In the genomic region with DNA sequence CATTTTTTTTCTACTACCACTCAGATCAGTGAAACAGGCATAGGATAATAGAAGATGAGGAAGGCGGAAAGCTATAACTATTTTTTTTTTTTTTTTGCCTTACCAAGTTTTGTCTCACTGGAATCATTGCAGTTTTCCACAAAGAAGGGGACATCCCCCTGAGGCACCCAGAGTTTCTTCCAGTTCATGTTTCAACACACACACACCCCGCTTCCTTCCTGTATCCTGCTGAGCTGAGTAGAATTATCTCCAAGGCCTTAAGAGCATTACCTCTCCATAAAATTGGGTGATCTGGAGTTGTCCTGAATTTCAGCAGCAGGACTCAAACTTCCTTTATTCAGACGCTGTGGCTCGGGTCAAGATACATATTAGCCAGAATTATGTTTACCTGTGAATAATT, we compare ENCODE assay signal across 16 cellular contexts.
DNase-seq lines count a peak whose midpoint lies in the region; ATAC-seq and TF ChIP-seq lines count a peak whose summit lies in the region.
"Had no signal": no experiment of that assay in that cellular context is flagged by ENCODE, and none has a peak within 500 bp of the region (broad histone marks: within the 10 kb centered on the region; RNA-seq: fewer than 3 reads in every experiment).

No MANE protein-coding gene starts in this region.

- H3K27ac ChIP-seq in A673 (ENCODE audit: low read depth, low read length, poor library complexity, severe bottlenecking) (peak overlapping the region; percentile 86), IMR-90 (ENCODE audit: insufficient read depth, low read length) (no peak overlapping the region), neural progenitor cell (no peak overlapping the region)
- H3K27ac ChIP-seq: C4-2B, GM23248 had no signal

- H2BK20ac ChIP-seq in IMR-90 (ENCODE audit: low read depth, low read length) = no peak overlapping the region

- no TSS peak for BruUV-seq in A673 (replicated peaks; lab: Mats Ljungman, UMichigan)
- no TSS peak for BruUV-seq in IMR-90 (replicated peaks; lab: Mats Ljungman, UMichigan)

- H2BK120ac ChIP-seq in IMR-90 (ENCODE audit: low read depth, low read length) = 0 out of 2 replicates have a peak overlapping the region, but pooled peaks have one; percentile 20

- H3K27ac Mint-ChIP-seq in chondrocyte (ENCODE audit: unreplicated experiment) (peak overlapping the region; percentile 55), neural progenitor cell (peak overlapping the region; percentile 48)
- H3K27ac Mint-ChIP-seq in activated naive CD8-positive, alpha-beta T cell treated with anti-CD3 and anti-CD28 coated beads, Interleukin-2, amount 50 U/mL, for 24 hours = no peak overlapping the region
- H3K27ac Mint-ChIP-seq: CD4-positive, alpha-beta memory T cell had no signal

- peaks cover 20% of the 10 kb centered on the region for H3K9me1 ChIP-seq in IMR-90 (ENCODE audit: insufficient read depth, low read length)

- H3K9ac ChIP-seq in IMR-90 (ENCODE audit: low read depth, low read length) (no peak overlapping the region), neural progenitor cell (no peak overlapping the region)
- H3K9ac ChIP-seq: GM23248 had no signal

- H3K27me3 Mint-ChIP-seq in chondrocyte (ENCODE audit: low read depth) = no peaks in the 10 kb centered on the region
- no peaks in the 10 kb centered on the region for H3K27me3 Mint-ChIP-seq in neural progenitor cell (ENCODE audit: insufficient read depth, low read depth)
- H3K27me3 Mint-ChIP-seq in activated naive CD8-positive, alpha-beta T cell treated with anti-CD3 and anti-CD28 coated beads, Interleukin-2, amount 50 U/mL, for 24 hours = peaks cover 9% of the 10 kb centered on the region

- H4K91ac ChIP-seq in IMR-90 (ENCODE audit: insufficient read depth, low read depth, low read length) = 0 out of 2 replicates have a peak overlapping the region, but pooled peaks have one; percentile 33

- no peak overlapping the region for H3K4me3 Mint-ChIP-seq in chondrocyte (ENCODE audit: unreplicated experiment)
- H3K4me3 Mint-ChIP-seq in neural progenitor cell = no peak overlapping the region
- no peak overlapping the region for H3K4me3 Mint-ChIP-seq in activated naive CD8-positive, alpha-beta T cell treated with anti-CD3 and anti-CD28 coated beads, Interleukin-2, amount 50 U/mL, for 24 hours
- H3K4me3 Mint-ChIP-seq: CD4-positive, alpha-beta memory T cell had no signal

- no peak for TF ChIP-seq CTCF in A673 (conservative IDR thresholded peaks at IDR 0.05; ENCODE audit: low read depth, low read length)
- no peak for TF ChIP-seq CTCF in IMR-90 (conservative IDR thresholded peaks at IDR 0.05; ENCODE audit: low read depth, low read length)
- no peak for TF ChIP-seq CTCF in chondrocyte (IDR thresholded peaks at IDR 0.05)
- no peak for TF ChIP-seq CTCF in neural progenitor cell (IDR thresholded peaks at IDR 0.05)

- H3K4me3 ChIP-seq in A673 (ENCODE audit: low read depth, low read length, poor library complexity, severe bottlenecking) (no peak overlapping the region), IMR-90 (ENCODE audit: insufficient read depth, low read depth, low read length) (no peak overlapping the region), neural progenitor cell (no peak overlapping the region)
- H3K4me3 ChIP-seq: GM12878, GM23248 had no signal

- no peak overlapping the region for H3K14ac ChIP-seq in IMR-90 (replicated peaks; ENCODE audit: low read depth, low read length)

- H2BK15ac ChIP-seq in IMR-90 (ENCODE audit: low read depth, low read length) = peak overlapping the region; percentile 29; the same call in 1 of the 3 replicates

- no peak for ATAC-seq in IMR-90 (ENCODE audit: low read depth)
- ATAC-seq in activated naive CD8-positive, alpha-beta T cell treated with anti-CD3 and anti-CD28 coated beads, Interleukin-2, amount 50 U/mL, for 24 hours = no peak
- ATAC-seq: GM12878, HepG2 had no signal

- no peaks in the 10 kb centered on the region for H3K36me3 ChIP-seq in A673 (ENCODE audit: insufficient read depth, low read length, poor library complexity, severe bottlenecking)
- H3K36me3 ChIP-seq in IMR-90 (ENCODE audit: control insufficient read depth, insufficient read depth, low read length) = no peaks in the 10 kb centered on the region
- no peaks in the 10 kb centered on the region for H3K36me3 ChIP-seq in neural progenitor cell

- no peak overlapping the region for H2AK9ac ChIP-seq in IMR-90 (replicated peaks; ENCODE audit: low read depth, low read length, poor library complexity)

- H3K79me2 ChIP-seq in neural progenitor cell (ENCODE audit: low read depth) = no peaks in the 10 kb centered on the region

- H3K23ac ChIP-seq in IMR-90 (ENCODE audit: low read depth, low read length) = no peak overlapping the region

- H4K5ac ChIP-seq in IMR-90 (ENCODE audit: low read depth, low read length) = no peak overlapping the region

- CTCF ChIA-PET in A673 (lab: Charles Lee) = interaction anchor here (0.6 to 1.2 kb wide), 4 partner anchors 9 to 192 kb away, joined by 3 to 4 read pairs (median 4); no protein-coding TSS in a partner anchor
- CTCF ChIA-PET in IMR-90 (lab: Yijun Ruan, JAX) = interaction anchor here (0.6 to 0.9 kb wide), 2 partner anchors 12 to 21 kb away, joined by 3 read pairs; no protein-coding TSS in a partner anchor

- H3K4ac ChIP-seq in IMR-90 (ENCODE audit: low read depth, low read length) = 0 out of 2 replicates have a peak overlapping the region, but pooled peaks have one; percentile 22

- intact Hi-C loops in A673 (cut with micrococcal nuclease; ENCODE audit: unreplicated experiment) = no loop called here
- intact Hi-C loops in IMR-90 (cut with micrococcal nuclease) = no loop called here

- no peaks in the 10 kb centered on the region for H3K9me3 Mint-ChIP-seq in chondrocyte (ENCODE audit: low read depth)
- H3K9me3 Mint-ChIP-seq in neural progenitor cell = peaks cover 6% of the 10 kb centered on the region
- no peaks in the 10 kb centered on the region for H3K9me3 Mint-ChIP-seq in activated naive CD8-positive, alpha-beta T cell treated with anti-CD3 and anti-CD28 coated beads, Interleukin-2, amount 50 U/mL, for 24 hours

- H3K9me3 ChIP-seq in A673 (ENCODE audit: low read depth, low read length, poor library complexity, severe bottlenecking) = no peaks in the 10 kb centered on the region
- H3K9me3 ChIP-seq in IMR-90 (ENCODE audit: control insufficient read depth, insufficient read depth, low read length) = no peaks in the 10 kb centered on the region
- no peaks in the 10 kb centered on the region for H3K9me3 ChIP-seq in neural progenitor cell (ENCODE audit: low read depth)

- no peak overlapping the region for H3K56ac ChIP-seq in IMR-90 (ENCODE audit: extremely low read depth, insufficient read depth, low read length)

- H2AK5ac ChIP-seq in IMR-90 (ENCODE audit: low read depth, low read length) = no peak overlapping the region

- H3K18ac ChIP-seq in IMR-90 (ENCODE audit: low read depth, low read length) = no peak overlapping the region

- dilution Hi-C loops in IMR-90 (cut with HindIII; ENCODE audit: low sequenced_read_pairs, unreplicated experiment) = no loop called here

- TF ChIP-seq POLR2A in IMR-90 (IDR thresholded peaks at IDR 0.05; ENCODE audit: low read depth, low read length) = no peak

- no peak overlapping the region for H2BK5ac ChIP-seq in IMR-90 (ENCODE audit: low read depth, low read length, poor library complexity, severe bottlenecking)

- H3K4me2 ChIP-seq in IMR-90 (ENCODE audit: low read depth, low read length) (no peak overlapping the region), neural progenitor cell (no peak overlapping the region)

- H3K36me3 Mint-ChIP-seq in chondrocyte (ENCODE audit: low read depth) (no peaks in the 10 kb centered on the region), neural progenitor cell (no peaks in the 10 kb centered on the region)
- H3K36me3 Mint-ChIP-seq in activated naive CD8-positive, alpha-beta T cell treated with anti-CD3 and anti-CD28 coated beads, Interleukin-2, amount 50 U/mL, for 24 hours (ENCODE audit: low read depth) = no peaks in the 10 kb centered on the region
- H3K36me3 Mint-ChIP-seq: CD4-positive, alpha-beta memory T cell had no signal

- peaks cover 22% of the 10 kb centered on the region for H3F3A ChIP-seq in neural progenitor cell (ENCODE audit: low read depth)

- H3K4me1 ChIP-seq in A673 (ENCODE audit: insufficient read depth, low read length, poor library complexity, severe bottlenecking) (peaks cover 91% of the 10 kb centered on the region), IMR-90 (ENCODE audit: control insufficient read depth, insufficient read depth, low read length) (peaks cover 23% of the 10 kb centered on the region), neural progenitor cell (peaks cover 30% of the 10 kb centered on the region)

- DNase-seq in A673 (ENCODE audit: low spot score) (peak; percentile 94), IMR-90 (no peak), chondrocyte (ENCODE audit: low spot score) (no peak), neural progenitor cell (ENCODE audit: low spot score) (no peak), SHP77 treated with DMSO at 0.1 percent for 48 hours (lab: John Stamatoyannopoulos, UW) (no peak), germinal center (ENCODE audit: low spot score) (no peak)
- no peak for DNase-seq in activated naive CD8-positive, alpha-beta T cell treated with anti-CD3 and anti-CD28 coated beads, Interleukin-2, amount 50 U/mL, for 24 hours
- no peak for DNase-seq in activated CD4-positive, alpha-beta T cell treated with anti-CD3 and anti-CD28 coated beads, Interleukin-2, amount 50 U/mL, for 4 hours
- DNase-seq: 8988T; ACHN; CD4-positive, alpha-beta memory T cell; DMS79; GM23248 had no signal

- TF ChIP-seq RAD21 in IMR-90 (IDR thresholded peaks at IDR 0.05; ENCODE audit: low read length) = no peak

- no peak overlapping the region for H4K8ac ChIP-seq in IMR-90 (ENCODE audit: low read depth in 2 of 2, low read length in 2 of 2)

- H2AFZ ChIP-seq in IMR-90 (replicated peaks; ENCODE audit: low read length, poor library complexity) (no peak overlapping the region), neural progenitor cell (replicated peaks) (no peak overlapping the region)
- H2AFZ ChIP-seq: GM23248 had no signal

- WGBS in IMR-90 (ENCODE audit: extremely low coverage in 2 of 2, insufficient read length in 1 of 2), 2 experiments = no CpG with 5 or more reads among the region's 4 CpGs

- in situ Hi-C loops in IMR-90 (cut with MboI; ENCODE audit: low sequenced_read_pairs) = no loop called here

- H3K79me1 ChIP-seq in IMR-90 (ENCODE audit: low read depth in 1 of 2, low read length in 2 of 2) = no peaks in the 10 kb centered on the region

- POLR2A ChIA-PET in A673 (lab: Charles Lee; ENCODE audit: low non-redundant PET) = interaction anchor here (0.6 kb wide), 2 partner anchors 16 to 126 kb away, joined by 5 read pairs; no protein-coding TSS in a partner anchor
- POLR2A ChIA-PET in IMR-90 (lab: Charles Lee; ENCODE audit: unreplicated experiment) = interaction anchor here (0.7 kb wide), 1 partner anchor 78 kb away, joined by 9 read pairs; no protein-coding TSS in a partner anchor

- H3K27me3 ChIP-seq in A673 (replicated peaks; ENCODE audit: insufficient read depth, low read depth, low read length, poor library complexity) = no peaks in the 10 kb centered on the region
- no peaks in the 10 kb centered on the region for H3K27me3 ChIP-seq in IMR-90 (ENCODE audit: control insufficient read depth, insufficient read depth, low read length)
- H3K27me3 ChIP-seq in neural progenitor cell = no peaks in the 10 kb centered on the region

- H4K20me1 ChIP-seq in IMR-90 (ENCODE audit: insufficient read depth, low read length) (no peaks in the 10 kb centered on the region), neural progenitor cell (ENCODE audit: low read depth) (no peaks in the 10 kb centered on the region)

- H3K4me1 Mint-ChIP-seq in chondrocyte (ENCODE audit: low read depth) = peaks cover 83% of the 10 kb centered on the region
- peaks cover 30% of the 10 kb centered on the region for H3K4me1 Mint-ChIP-seq in neural progenitor cell
- H3K4me1 Mint-ChIP-seq in activated naive CD8-positive, alpha-beta T cell treated with anti-CD3 and anti-CD28 coated beads, Interleukin-2, amount 50 U/mL, for 24 hours = no peaks in the 10 kb centered on the region
- H3K4me1 Mint-ChIP-seq: CD4-positive, alpha-beta memory T cell had no signal
